Comparison of ENCODE assay signal across 11 cellular contexts in genomic region chr2:20609349-20609994, GRCh38. TPM values are rescaled to one million over a fixed set of nuclear protein-coding genes. Genes with fewer than 3 reads are reported as not detected.
DNase-seq lines count a peak whose midpoint lies in the region; ATAC-seq and TF ChIP-seq lines count a peak whose summit lies in the region.
"Had no signal": no experiment of that assay in that cellular context is flagged by ENCODE, and none has a peak within 500 bp of the region (broad histone marks: within the 10 kb centered on the region; RNA-seq: fewer than 3 reads in every experiment).

No MANE protein-coding gene starts in this region.

- 57 to 62% methylated on average over 7 of the region's 7 CpGs for WGBS in GM23248 (ENCODE audit: low coverage in 1 of 2, low lambda C conversion rate in 2 of 2, missing lambda C conversion rate in 2 of 2), 2 experiments

- H3K27ac ChIP-seq in GM23248 (no peak overlapping the region), RWPE1 (peak overlapping the region; percentile 75), foreskin keratinocyte (no peak overlapping the region)
- H3K27ac ChIP-seq: parathyroid adenoma had no signal

- no peaks in the 10 kb centered on the region for H3K9me2 ChIP-seq in GM23248 (ENCODE audit: insufficient read depth)

- H3K9me3 ChIP-seq in GM23248 (ENCODE audit: low read depth), result no peaks in the 10 kb centered on the region

- H3K79me2 ChIP-seq in GM23248 (ENCODE audit: insufficient read depth), result no peaks in the 10 kb centered on the region
- H3K79me2 ChIP-seq: parathyroid adenoma had no signal

- H3K4me1 ChIP-seq in GM23248 (ENCODE audit: insufficient read depth) (peaks cover 11% of the 10 kb centered on the region), foreskin keratinocyte (peaks cover 3% of the 10 kb centered on the region)
- H3K4me1 ChIP-seq: parathyroid adenoma had no signal

- DNase-seq in GM23248 (peak; percentile 58), RWPE1 (ENCODE audit: low spot score) (no peak), foreskin keratinocyte (peak in 1 of 2 donors; percentile 48), renal cortical epithelial cell (ENCODE audit: low read depth) (peak; percentile 47), DMS53 treated with DMSO at 0.1 percent for 48 hours (lab: John Stamatoyannopoulos, UW; ENCODE audit: unreplicated experiment) (no peak), D341Med (ENCODE audit: low spot score) (no peak)
- no peak for DNase-seq in activated T-cell treated with anti-CD3 and anti-CD28 coated beads, Interleukin-2, amount 50 U/mL, for 1 hour
- DNase-seq: activated CD4-positive, alpha-beta T cell treated with anti-CD3 and anti-CD28 coated beads, Interleukin-2, amount 50 U/mL, for 48 hours; GOT3 had no signal

- no peak overlapping the region for H2AFZ ChIP-seq in GM23248
- H2AFZ ChIP-seq: parathyroid adenoma had no signal

- no peak overlapping the region for H3K4me2 ChIP-seq in GM23248 (ENCODE audit: unreplicated experiment)

- no peaks in the 10 kb centered on the region for H3K27me3 ChIP-seq in GM23248 (replicated peaks; ENCODE audit: insufficient read depth)
- H3K27me3 ChIP-seq in foreskin keratinocyte, result no peaks in the 10 kb centered on the region

- H3K9ac ChIP-seq in GM23248, result no peak overlapping the region
- H3K9ac ChIP-seq: parathyroid adenoma had no signal

- CTCF ChIA-PET in RWPE1 (lab: Yijun Ruan, JAX), result interaction anchor here (0.6 kb wide), 3 partner anchors 74 to 1692 kb away, joined by 3 to 5 read pairs (median 4); no protein-coding TSS in a partner anchor

- no peaks in the 10 kb centered on the region for H4K20me1 ChIP-seq in GM23248 (ENCODE audit: insufficient read depth)

- ATAC-seq in foreskin keratinocyte (peak; percentile 82), GM18861 (IDR thresholded peaks at IDR 0.05; ENCODE audit: unreplicated experiment) (no peak)

- in situ Hi-C loops in GM23248 (cut with MboI), result no loop called here

- no peaks in the 10 kb centered on the region for H3K36me3 ChIP-seq in GM23248 (ENCODE audit: low read depth)

- H3K4me3 ChIP-seq in GM23248, result no peak overlapping the region

- H3F3A ChIP-seq in GM23248 (ENCODE audit: insufficient read depth), result peaks cover 9% of the 10 kb centered on the region; the same call in 1 of the 2 replicates

- TF ChIP-seq CTCF in RWPE1 (conservative IDR thresholded peaks at IDR 0.05; ENCODE audit: low read depth) (no peak), foreskin keratinocyte (conservative IDR thresholded peaks at IDR 0.05) (no peak)

- POLR2A ChIA-PET in RWPE1 (lab: Yijun Ruan, JAX; ENCODE audit: low non-redundant PET), result no interaction called here

RNA-seq across cellular contexts. Expression of gene HS1BP3, which starts 41.4 kb away (rescaled TPM):
- 10.5 and 17.1 TPM in 2 replicates for total RNA-seq in GM23248 (2014; rRNA removed; shearing (Covaris generic))
- polyA plus RNA-seq in GM23248 (2016; fragmentation: Nextera tagmentation; extraction: Ambion mirVana), result 10.6 and 10.9 TPM in 2 replicates
- total RNA-seq in foreskin keratinocyte, result 21.0 and 23.8 TPM in 2 replicates
- 21.8 and 23.1 TPM in 2 replicates for polyA plus RNA-seq in foreskin keratinocyte
- 22.9 and 33.9 TPM in 2 replicates for total RNA-seq in renal cortical epithelial cell

RNA-seq across cellular contexts. Expression of gene GDF7, which starts 57.5 kb away (rescaled TPM):
- total RNA-seq in GM23248 (2014; rRNA removed; shearing (Covaris generic)), result not detected in 2 replicates
- polyA plus RNA-seq in GM23248 (2016; fragmentation: Nextera tagmentation; extraction: Ambion mirVana), result 0.03 TPM in 1 of 2 replicates, not detected in the other
- total RNA-seq in foreskin keratinocyte, result not detected in 2 replicates
- not detected in 2 replicates for polyA plus RNA-seq in foreskin keratinocyte
- 0.69 and 3.2 TPM in 2 replicates for total RNA-seq in renal cortical epithelial cell

Comparison
In these comparisons a context has a peak if more than half of its experiments do, and no peak if none do; other contexts are left out.
1. DNase-seq: peak in GM23248 (single experiment) and renal cortical epithelial cell (single experiment); none in RWPE1 (single experiment), activated T-cell treated with anti-CD3 and anti-CD28 coated beads, Interleukin-2, amount 50 U/mL, for 1 hour (single experiment), DMS53 treated with DMSO at 0.1 percent for 48 hours (single experiment) and D341Med (single experiment).